ENCODE assay signal across 14 cellular contexts in the genomic region with DNA sequence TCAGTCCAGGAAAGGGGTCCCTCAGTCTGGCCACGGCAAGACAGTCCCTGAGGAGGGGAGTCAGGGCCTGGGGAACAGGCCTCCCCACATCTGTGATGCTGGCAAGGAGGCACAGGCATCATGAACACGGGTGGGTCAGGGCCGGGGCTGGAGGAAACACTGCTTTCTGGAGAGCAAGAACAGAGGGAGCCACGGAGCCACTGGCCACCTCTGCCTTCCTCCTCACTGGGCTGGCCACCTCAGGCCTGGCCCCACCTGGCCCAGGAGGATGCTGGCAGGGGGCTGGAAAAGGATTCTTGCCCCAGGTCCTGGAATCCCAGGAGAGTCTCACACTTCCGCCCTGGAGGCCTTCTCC. TPM values are rescaled to one million over a fixed set of nuclear protein-coding genes. Genes with fewer than 3 reads are reported as not detected.
DNase-seq lines count a peak whose midpoint lies in the region; ATAC-seq and TF ChIP-seq lines count a peak whose summit lies in the region.
"Had no signal": no experiment of that assay in that cellular context is flagged by ENCODE, and none has a peak within 500 bp of the region (broad histone marks: within the 10 kb centered on the region; RNA-seq: fewer than 3 reads in every experiment).

No MANE protein-coding gene starts in this region.

- H3K9me2 ChIP-seq in PC-9 (ENCODE audit: insufficient read depth), result no peaks in the 10 kb centered on the region

- WGBS in prostate gland, result 91% methylated on average over 5 of the region's 5 CpGs

- peaks cover 2% of the 10 kb centered on the region for H3K27me3 Mint-ChIP-seq in activated T-cell treated with anti-CD3 and anti-CD28 coated beads, Interleukin-2, amount 50 U/mL, for 4 hours (ENCODE audit: low read depth)
- H3K27me3 Mint-ChIP-seq in stimulated activated naive B cell treated with anti-CD40 and anti-IgM and Interleukin-4, amounts not matched to agents 10 μg/mL and 1 μg/mL and 100 μg/mL, for 72 hours, result peaks cover 0 to 7% of the 10 kb centered on the region in 2 donors

- H2AFZ ChIP-seq in PC-9, result no peak overlapping the region

- peaks cover 35% of the 10 kb centered on the region for H3F3A ChIP-seq in PC-9 (ENCODE audit: insufficient read depth, low read depth)

- peak overlapping the region; percentile 88 for H3K27ac Mint-ChIP-seq in stimulated activated naive B cell treated with anti-CD40 and anti-IgM and Interleukin-4, amounts not matched to agents 10 μg/mL and 1 μg/mL and 100 μg/mL, for 72 hours
- H3K27ac Mint-ChIP-seq: HFFc6 had no signal

- CTCF ChIA-PET in PC-9 (lab: Charles Lee), result interaction anchor here (0.9 kb wide), 2 partner anchors 15 to 16 kb away, joined by 3 to 4 read pairs; no protein-coding TSS in a partner anchor

- TF ChIP-seq POLR2A in prostate gland (IDR thresholded peaks at IDR 0.05), result no peak

- no TSS peak for BruUV-seq in PC-9 (replicated peaks; lab: Mats Ljungman, UMichigan)

- no peaks in the 10 kb centered on the region for H3K9me3 ChIP-seq in PC-9 (ENCODE audit: insufficient read depth, low read depth)
- H3K9me3 ChIP-seq in prostate gland, result no peaks in the 10 kb centered on the region
- H3K9me3 ChIP-seq: upper lobe of right lung had no signal

- H3K36me3 ChIP-seq in PC-9 (ENCODE audit: low read depth) (no peaks in the 10 kb centered on the region), prostate gland (no peaks in the 10 kb centered on the region)
- H3K36me3 ChIP-seq: upper lobe of right lung had no signal

- TF ChIP-seq CTCF in PC-9 (conservative IDR thresholded peaks at IDR 0.05), result no peak
- TF ChIP-seq CTCF in prostate gland (IDR thresholded peaks at IDR 0.05), result no peak

- peak overlapping the region; percentile 66; the same call in 1 of the 2 replicates for H3K4me2 ChIP-seq in PC-9

- peaks cover 25% of the 10 kb centered on the region for H3K4me1 Mint-ChIP-seq in activated T-cell treated with anti-CD3 and anti-CD28 coated beads, Interleukin-2, amount 50 U/mL, for 4 hours (ENCODE audit: low read depth)
- peaks cover 50 to 95% of the 10 kb centered on the region in 2 donors for H3K4me1 Mint-ChIP-seq in stimulated activated naive B cell treated with anti-CD40 and anti-IgM and Interleukin-4, amounts not matched to agents 10 μg/mL and 1 μg/mL and 100 μg/mL, for 72 hours

- H3K9me3 Mint-ChIP-seq in activated T-cell treated with anti-CD3 and anti-CD28 coated beads, Interleukin-2, amount 50 U/mL, for 4 hours, result no peaks in the 10 kb centered on the region
- H3K9me3 Mint-ChIP-seq in stimulated activated naive B cell treated with anti-CD40 and anti-IgM and Interleukin-4, amounts not matched to agents 10 μg/mL and 1 μg/mL and 100 μg/mL, for 72 hours, result no peaks in the 10 kb centered on the region
- H3K9me3 Mint-ChIP-seq: HFFc6 had no signal

- H3K27me3 ChIP-seq in PC-9 (ENCODE audit: insufficient read depth, low read depth) (no peaks in the 10 kb centered on the region), prostate gland (replicated peaks; ENCODE audit: insufficient read depth) (no peaks in the 10 kb centered on the region)

- POLR2A ChIA-PET in PC-9 (lab: Charles Lee; ENCODE audit: unreplicated experiment), result no interaction called here

- H4K20me1 ChIP-seq in PC-9 (ENCODE audit: insufficient read depth), result peaks cover 6% of the 10 kb centered on the region; the same call in 1 of the 2 replicates

- no peak for ATAC-seq in activated T-cell treated with anti-CD3 and anti-CD28 coated beads, Interleukin-2, amount 50 U/mL, for 4 hours
- no peak for ATAC-seq in stimulated activated naive B cell treated with anti-CD40 and anti-IgM and Interleukin-4, amounts not matched to agents 10 μg/mL and 1 μg/mL and 100 μg/mL, for 72 hours (replicated peaks)
- ATAC-seq: PC-3 had no signal

- peak overlapping the region; percentile 75 for H3K4me3 Mint-ChIP-seq in activated T-cell treated with anti-CD3 and anti-CD28 coated beads, Interleukin-2, amount 50 U/mL, for 4 hours
- H3K4me3 Mint-ChIP-seq in stimulated activated naive B cell treated with anti-CD40 and anti-IgM and Interleukin-4, amounts not matched to agents 10 μg/mL and 1 μg/mL and 100 μg/mL, for 72 hours, result no peak overlapping the region
- H3K4me3 Mint-ChIP-seq: HFFc6 had no signal

- no peaks in the 10 kb centered on the region for H3K36me3 Mint-ChIP-seq in activated T-cell treated with anti-CD3 and anti-CD28 coated beads, Interleukin-2, amount 50 U/mL, for 4 hours (ENCODE audit: insufficient read depth)
- no peaks in the 10 kb centered on the region for H3K36me3 Mint-ChIP-seq in stimulated activated naive B cell treated with anti-CD40 and anti-IgM and Interleukin-4, amounts not matched to agents 10 μg/mL and 1 μg/mL and 100 μg/mL, for 72 hours

- H3K27ac ChIP-seq in PC-9 (peak overlapping the region; percentile 72; the same call in 1 of the 2 replicates), epithelial cell of prostate (peak overlapping the region; percentile 66), prostate gland (no peak overlapping the region)
- H3K27ac ChIP-seq: upper lobe of right lung had no signal

- peaks cover 4% of the 10 kb centered on the region for H3K79me2 ChIP-seq in PC-9 (ENCODE audit: low read depth)

- intact Hi-C loops in PC-9 (cut with micrococcal nuclease; ENCODE audit: unreplicated experiment), result loop anchor here (2.0 to 5.0 kb wide), 2 partner anchors 39 to 43 kb away; no protein-coding TSS in a partner anchor
- intact Hi-C loops in prostate gland (cut with DNase I), result no loop called here

- H3K4me3 ChIP-seq in PC-9, result no peak overlapping the region
- H3K4me3 ChIP-seq in prostate gland, result no peak overlapping the region
- H3K4me3 ChIP-seq: upper lobe of right lung had no signal

- DNase-seq in activated T-cell treated with anti-CD3 and anti-CD28 coated beads, Interleukin-2, amount 50 U/mL, for 4 hours, result no peak
- DNase-seq in activated T-cell treated with anti-CD3 and anti-CD28 coated beads for 4 hours (no peak), PC-9 (no peak), epithelial cell of prostate (ENCODE audit: low read depth, low spot score) (no peak), prostate gland (ENCODE audit: low spot score) (no peak), NCI-H526 treated with DMSO at 0.1 percent for 48 hours (lab: John Stamatoyannopoulos, UW) (no peak)
- DNase-seq in stimulated activated naive B cell treated with anti-CD40 and anti-IgM and Interleukin-4, amounts not matched to agents 10 μg/mL and 1 μg/mL and 100 μg/mL, for 72 hours, result no peak
- no peak for DNase-seq in stimulated activated CD4-positive, alpha-beta T cell treated with anti-CD3 and anti-CD28 coated beads, Interleukin-12 subunit alpha, Interleukin-12 subunit beta, amount 100 ng/mL, for 4 hours
- DNase-seq: activated CD8-positive, alpha-beta memory T cell treated with anti-CD3 and anti-CD28 coated beads, Interleukin-2, amount 50 U/mL, for 4 hours; HFFc6; PC-3 had no signal

- H3K4me1 ChIP-seq in PC-9 (replicated peaks; ENCODE audit: insufficient read depth), result peaks cover 46% of the 10 kb centered on the region
- no peaks in the 10 kb centered on the region for H3K4me1 ChIP-seq in prostate gland (replicated peaks)

RNA-seq across cellular contexts. Expression of a gene that starts 15.7 kb away (rescaled TPM):
- under 1 TPM in 2 of 3 donors, not detected in 1; 0.11 to 0.13 TPM for total RNA-seq in activated T-cell treated with anti-CD3 and anti-CD28 coated beads, Interleukin-2, amount 50 U/mL, for 4 hours
- total RNA-seq in PC-9 (2021), result 12.7 and 13.5 TPM in 2 replicates
- total RNA-seq in prostate gland, result 1 to 10 TPM in 1 of 2 donors, not detected in 1; 6.8 TPM
- total RNA-seq: endothelial cell of umbilical vein, HFFc6, mesenteric fat pad had no signal

RNA-seq across cellular contexts. Expression of a gene that starts 18.2 kb away (rescaled TPM):
- total RNA-seq in activated T-cell treated with anti-CD3 and anti-CD28 coated beads, Interleukin-2, amount 50 U/mL, for 4 hours, result under 1 TPM in 1 of 3 donors, not detected in 2; 0.74 TPM
- total RNA-seq in PC-9 (2021) (16.7 and 22.1 TPM in 2 replicates), prostate gland (10 to 100 TPM in 1 of 2 donors, under 1 TPM in 1; 0.68 to 22.0 TPM)
- total RNA-seq: endothelial cell of umbilical vein, HFFc6, mesenteric fat pad, PC-3 had no signal

Comparison
In these comparisons a context has a peak if more than half of its experiments do, and no peak if none do; other contexts are left out.
1. H3K27ac ChIP-seq: peak in PC-9 (single experiment) and epithelial cell of prostate (single experiment); none in prostate gland (0 of 2).